ENCODE assay signal across 8 cellular contexts in genomic region chr12:110245278-110245868, GRCh38. TPM values are rescaled to one million over a fixed set of nuclear protein-coding genes. Genes with fewer than 3 reads are reported as not detected.
DNase-seq lines count a peak whose midpoint lies in the region; ATAC-seq and TF ChIP-seq lines count a peak whose summit lies in the region.

No MANE protein-coding gene starts in this region.

- H3K27me3 ChIP-seq in brain microvascular endothelial cell (replicated peaks) = no peaks in the 10 kb centered on the region

- peak; percentile 76 for TF ChIP-seq CTCF in brain microvascular endothelial cell (IDR thresholded peaks at IDR 0.05; ENCODE audit: low read depth, low read length, missing control alignments)

- H3K27ac Mint-ChIP-seq in naive B cell = peak overlapping the region in 2 of 6 donors; percentile 20 to 76

- no peaks in the 10 kb centered on the region for H3K36me3 ChIP-seq in brain microvascular endothelial cell (replicated peaks)

- DNase-seq in SKM-1 treated with dmso at 0.1 percent for 144 hours (lab: John Stamatoyannopoulos, UW; ENCODE audit: unreplicated experiment) (peak; percentile 14), SKM-1 (lab: John Stamatoyannopoulos, UW; ENCODE audit: unreplicated experiment) (no peak), T-helper 22 cell (ENCODE audit: low read depth) (peak; percentile 1), brain microvascular endothelial cell (no peak), naive B cell (peak; percentile 37), DMS79 treated with DMSO at 0.1 percent for 48 hours (lab: John Stamatoyannopoulos, UW) (no peak)

- H3K27me3 Mint-ChIP-seq in naive B cell = no peaks in the 10 kb centered on the region

- no peaks in the 10 kb centered on the region for H3K36me3 Mint-ChIP-seq in naive B cell

- H3K9me3 Mint-ChIP-seq in naive B cell = no peaks in the 10 kb centered on the region

- H3K4me1 Mint-ChIP-seq in naive B cell = peaks cover 7 to 16% (median 10%) of the 10 kb centered on the region in 3 donors

- no peak overlapping the region for H3K4me3 ChIP-seq in brain microvascular endothelial cell (ENCODE audit: low read depth, low read length)

- peak; percentile 70 to 85 for ATAC-seq in naive B cell (ENCODE audit: low read depth in 2 of 2)
- ATAC-seq in HG02885 (IDR thresholded peaks at IDR 0.05; ENCODE audit: poor library complexity, unreplicated experiment) = no peak
- ATAC-seq in HG03045 (IDR thresholded peaks at IDR 0.05; ENCODE audit: unreplicated experiment) = no peak

- H3K4me3 Mint-ChIP-seq in naive B cell = peak overlapping the region in 1 of 8 donors; percentile 31

- no peak overlapping the region for H3K27ac ChIP-seq in brain microvascular endothelial cell

- in situ Hi-C loops in brain microvascular endothelial cell (cut with HindIII; ENCODE audit: low pct_ligation_motif_present, low sequenced_read_pairs) = no loop called here

RNA-seq across cellular contexts. Expression of gene ATP2A2, which starts 35.7 kb away (rescaled TPM):
- polyA plus RNA-seq in naive B cell (ENCODE audit: low read depth in 6 of 6) = 1 to 10 TPM; 1.6 to 3.8 (median 2.8) TPM

Comparison
In these comparisons a context has a peak if more than half of its experiments do, and no peak if none do; other contexts are left out.
1. DNase-seq: peak in SKM-1 treated with dmso at 0.1 percent for 144 hours (single experiment), T-helper 22 cell (single experiment) and naive B cell (single experiment); none in SKM-1 (single experiment), brain microvascular endothelial cell (single experiment) and DMS79 treated with DMSO at 0.1 percent for 48 hours (single experiment).
2. ATAC-seq: peak in naive B cell (2 of 2); none in HG02885 (single experiment) and HG03045 (single experiment).